In genomic region chr5:96986450-96986849, GRCh38 we compare ENCODE assay signal across 1 cellular context.
TF ChIP-seq lines count a peak whose summit lies in the region.

No MANE protein-coding gene starts in this region.

TF ChIP-seq in GM23338, 12 proteins besides CTCF, POLR2A, EP300 and RAD21 (continued from another document):
- TF ChIP-seq, protein P1, sequence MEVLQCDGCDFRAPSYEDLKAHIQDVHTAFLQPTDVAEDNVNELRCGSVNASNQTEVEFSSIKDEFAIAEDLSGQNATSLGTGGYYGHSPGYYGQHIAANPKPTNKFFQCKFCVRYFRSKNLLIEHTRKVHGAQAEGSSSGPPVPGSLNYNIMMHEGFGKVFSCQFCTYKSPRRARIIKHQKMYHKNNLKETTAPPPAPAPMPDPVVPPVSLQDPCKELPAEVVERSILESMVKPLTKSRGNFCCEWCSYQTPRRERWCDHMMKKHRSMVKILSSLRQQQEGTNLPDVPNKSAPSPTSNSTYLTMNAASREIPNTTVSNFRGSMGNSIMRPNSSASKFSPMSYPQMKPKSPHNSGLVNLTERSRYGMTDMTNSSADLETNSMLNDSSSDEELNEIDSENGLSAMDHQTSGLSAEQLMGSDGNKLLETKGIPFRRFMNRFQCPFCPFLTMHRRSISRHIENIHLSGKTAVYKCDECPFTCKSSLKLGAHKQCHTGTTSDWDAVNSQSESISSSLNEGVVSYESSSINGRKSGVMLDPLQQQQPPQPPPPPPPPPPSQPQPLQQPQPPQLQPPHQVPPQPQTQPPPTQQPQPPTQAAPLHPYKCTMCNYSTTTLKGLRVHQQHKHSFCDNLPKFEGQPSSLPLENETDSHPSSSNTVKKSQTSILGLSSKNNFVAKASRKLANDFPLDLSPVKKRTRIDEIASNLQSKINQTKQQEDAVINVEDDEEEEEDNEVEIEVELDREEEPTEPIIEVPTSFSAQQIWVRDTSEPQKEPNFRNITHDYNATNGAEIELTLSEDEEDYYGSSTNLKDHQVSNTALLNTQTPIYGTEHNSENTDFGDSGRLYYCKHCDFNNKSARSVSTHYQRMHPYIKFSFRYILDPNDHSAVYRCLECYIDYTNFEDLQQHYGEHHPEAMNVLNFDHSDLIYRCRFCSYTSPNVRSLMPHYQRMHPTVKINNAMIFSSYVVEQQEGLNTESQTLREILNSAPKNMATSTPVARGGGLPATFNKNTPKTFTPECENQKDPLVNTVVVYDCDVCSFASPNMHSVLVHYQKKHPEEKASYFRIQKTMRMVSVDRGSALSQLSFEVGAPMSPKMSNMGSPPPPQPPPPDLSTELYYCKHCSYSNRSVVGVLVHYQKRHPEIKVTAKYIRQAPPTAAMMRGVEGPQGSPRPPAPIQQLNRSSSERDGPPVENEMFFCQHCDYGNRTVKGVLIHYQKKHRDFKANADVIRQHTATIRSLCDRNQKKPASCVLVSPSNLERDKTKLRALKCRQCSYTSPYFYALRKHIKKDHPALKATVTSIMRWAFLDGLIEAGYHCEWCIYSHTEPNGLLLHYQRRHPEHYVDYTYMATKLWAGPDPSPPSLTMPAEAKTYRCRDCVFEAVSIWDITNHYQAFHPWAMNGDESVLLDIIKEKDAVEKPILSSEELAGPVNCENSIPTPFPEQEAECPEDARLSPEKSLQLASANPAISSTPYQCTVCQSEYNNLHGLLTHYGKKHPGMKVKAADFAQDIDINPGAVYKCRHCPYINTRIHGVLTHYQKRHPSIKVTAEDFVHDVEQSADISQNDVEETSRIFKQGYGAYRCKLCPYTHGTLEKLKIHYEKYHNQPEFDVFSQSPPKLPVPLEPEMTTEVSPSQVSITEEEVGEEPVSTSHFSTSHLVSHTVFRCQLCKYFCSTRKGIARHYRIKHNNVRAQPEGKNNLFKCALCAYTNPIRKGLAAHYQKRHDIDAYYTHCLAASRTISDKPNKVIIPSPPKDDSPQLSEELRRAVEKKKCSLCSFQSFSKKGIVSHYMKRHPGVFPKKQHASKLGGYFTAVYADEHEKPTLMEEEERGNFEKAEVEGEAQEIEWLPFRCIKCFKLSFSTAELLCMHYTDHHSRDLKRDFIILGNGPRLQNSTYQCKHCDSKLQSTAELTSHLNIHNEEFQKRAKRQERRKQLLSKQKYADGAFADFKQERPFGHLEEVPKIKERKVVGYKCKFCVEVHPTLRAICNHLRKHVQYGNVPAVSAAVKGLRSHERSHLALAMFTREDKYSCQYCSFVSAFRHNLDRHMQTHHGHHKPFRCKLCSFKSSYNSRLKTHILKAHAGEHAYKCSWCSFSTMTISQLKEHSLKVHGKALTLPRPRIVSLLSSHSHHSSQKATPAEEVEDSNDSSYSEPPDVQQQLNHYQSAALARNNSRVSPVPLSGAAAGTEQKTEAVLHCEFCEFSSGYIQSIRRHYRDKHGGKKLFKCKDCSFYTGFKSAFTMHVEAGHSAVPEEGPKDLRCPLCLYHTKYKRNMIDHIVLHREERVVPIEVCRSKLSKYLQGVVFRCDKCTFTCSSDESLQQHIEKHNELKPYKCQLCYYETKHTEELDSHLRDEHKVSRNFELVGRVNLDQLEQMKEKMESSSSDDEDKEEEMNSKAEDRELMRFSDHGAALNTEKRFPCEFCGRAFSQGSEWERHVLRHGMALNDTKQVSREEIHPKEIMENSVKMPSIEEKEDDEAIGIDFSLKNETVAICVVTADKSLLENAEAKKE (CRISPR knock-in tag; IDR thresholded peaks at IDR 0.05), result no peak
